ENCODE assay signal across 8 cellular contexts in the genomic region with DNA sequence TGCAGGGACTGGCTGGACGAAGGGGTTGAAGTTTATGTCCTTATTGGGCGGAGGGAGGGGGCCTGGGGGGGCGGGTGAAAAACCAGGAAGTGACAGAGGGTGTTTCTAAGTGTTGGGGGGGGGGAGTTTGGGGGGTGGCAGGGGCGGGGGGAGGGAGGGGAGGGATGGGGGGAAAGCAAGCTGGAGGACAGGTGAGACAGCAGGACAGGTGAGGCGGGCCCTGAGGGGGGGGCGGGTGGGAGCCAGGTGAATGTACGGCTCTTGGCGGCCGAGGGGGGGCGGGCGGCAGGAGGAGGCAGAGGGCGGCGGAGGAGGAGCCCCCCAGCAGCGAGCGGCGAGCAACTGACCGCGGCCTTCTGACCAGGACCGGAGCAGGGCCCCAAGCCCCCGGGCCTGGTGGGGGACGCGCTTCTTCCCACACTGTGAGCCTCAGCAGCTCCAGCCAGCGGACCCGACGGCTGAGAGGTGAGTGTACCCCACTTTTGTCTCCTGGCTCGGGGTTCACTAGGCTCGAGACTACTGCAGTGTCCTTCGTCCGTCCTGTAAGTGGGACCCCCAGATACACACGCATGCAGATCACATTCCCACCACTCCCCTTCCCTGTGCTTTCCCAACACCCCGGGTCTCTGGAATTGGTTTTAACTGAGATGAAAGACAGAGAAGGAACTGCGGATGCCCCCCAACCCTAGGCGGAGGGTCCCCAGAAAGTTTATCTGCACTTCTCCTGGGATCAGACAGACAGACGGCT. TPM values are rescaled to one million over a fixed set of nuclear protein-coding genes. Genes with fewer than 3 reads are reported as not detected.
DNase-seq lines count a peak whose midpoint lies in the region; ATAC-seq and TF ChIP-seq lines count a peak whose summit lies in the region.

TSS of gene ZBTB7B (plus strand) at position 324 of the 748 bp plus-strand sequence. CDS start 11,859 bp downstream, outside the sequence.

- peak within 1 kb of the TSS; percentile 57 for H3K9ac ChIP-seq in endodermal cell (ENCODE audit: extremely low read depth, low read length, poor library complexity, severe bottlenecking)

- H3K27me3 Mint-ChIP-seq in CD4-positive, alpha-beta T cell, result no peaks in the 10 kb centered on the region
- H3K27me3 Mint-ChIP-seq in endodermal cell (ENCODE audit: insufficient read depth) (peaks cover 3% of the 10 kb centered on the region), type B pancreatic cell (no peaks in the 10 kb centered on the region)

- ATAC-seq in CD4-positive, alpha-beta T cell (ENCODE audit: poor library complexity), result no peak
- peak; percentile 4 for ATAC-seq in SK-N-SH treated with all-trans-retinoic acid at 6 μM for 48 hours

- peak within 1 kb of the TSS; percentile 93 for H3K4me3 ChIP-seq in endodermal cell (ENCODE audit: low read length)
- peak within 1 kb of the TSS; percentile 79 for H3K4me3 ChIP-seq in mesodermal cell (ENCODE audit: extremely low read depth, insufficient read depth, low read length, poor library complexity, severe bottlenecking)

- H3K9me3 Mint-ChIP-seq in CD4-positive, alpha-beta T cell, result no peaks in the 10 kb centered on the region
- no peaks in the 10 kb centered on the region for H3K9me3 Mint-ChIP-seq in endodermal cell
- no peaks in the 10 kb centered on the region for H3K9me3 Mint-ChIP-seq in type B pancreatic cell

- peaks cover 15% of the 10 kb centered on the region for H3K36me3 Mint-ChIP-seq in CD4-positive, alpha-beta T cell (ENCODE audit: low read depth)
- H3K36me3 Mint-ChIP-seq in endodermal cell (ENCODE audit: low read depth), result no peaks in the 10 kb centered on the region
- H3K36me3 Mint-ChIP-seq in type B pancreatic cell, result no peaks in the 10 kb centered on the region

- H3K27ac Mint-ChIP-seq in CD4-positive, alpha-beta T cell, result peak within 1 kb of the TSS; percentile 90
- peak within 1 kb of the TSS; percentile 88 for H3K27ac Mint-ChIP-seq in endodermal cell
- peak within 1 kb of the TSS; percentile 98 for H3K27ac Mint-ChIP-seq in type B pancreatic cell

- H3K27me3 ChIP-seq in CD4-positive, alpha-beta T cell (ENCODE audit: control insufficient read depth, insufficient read depth, low read length), result no peaks in the 10 kb centered on the region
- no peaks in the 10 kb centered on the region for H3K27me3 ChIP-seq in endodermal cell (ENCODE audit: control insufficient read depth, insufficient read depth, low read length, poor library complexity, severe bottlenecking)

- H3K4me1 ChIP-seq in endodermal cell (ENCODE audit: control insufficient read depth, insufficient read depth, low read length), result peaks cover 9% of the 10 kb centered on the region
- H3K4me1 ChIP-seq in mesodermal cell (ENCODE audit: control insufficient read depth, insufficient read depth, low read length, poor library complexity, severe bottlenecking), result peaks cover 17% of the 10 kb centered on the region

- peak within 1 kb of the TSS; percentile 99 for H3K4me3 Mint-ChIP-seq in CD4-positive, alpha-beta T cell
- peak within 1 kb of the TSS; percentile 93 for H3K4me3 Mint-ChIP-seq in endodermal cell
- peak within 1 kb of the TSS; percentile 96 for H3K4me3 Mint-ChIP-seq in type B pancreatic cell

- TF ChIP-seq CTCF in CD4-positive, alpha-beta T cell (IDR thresholded peaks at IDR 0.05), result no peak
- no peak for TF ChIP-seq CTCF in endodermal cell (conservative IDR thresholded peaks at IDR 0.05)
- TF ChIP-seq CTCF in type B pancreatic cell (conservative IDR thresholded peaks at IDR 0.05), result no peak

- intact Hi-C loops in CD4-positive, alpha-beta T cell (cut with DNase I, micrococcal nuclease), result loop anchor here in 1 of 2 experiments (1.0 to 5.0 kb wide), 3 partner anchors 19 to 65 kb away; partner anchors contain the start of genes EFNA4 and FLAD1

- H3K9me3 ChIP-seq in CD4-positive, alpha-beta T cell (ENCODE audit: control insufficient read depth, low read length), result no peaks in the 10 kb centered on the region
- H3K9me3 ChIP-seq in endodermal cell (ENCODE audit: control insufficient read depth, low read length) (no peaks in the 10 kb centered on the region), mesodermal cell (ENCODE audit: control insufficient read depth, low read length) (no peaks in the 10 kb centered on the region)

- POLR2A ChIA-PET in CD4-positive, alpha-beta T cell (lab: Charles Lee), result interaction anchor here (1.4 to 10.2 kb wide), 6 partner anchors 10 to 66 kb away, joined by 4 to 189 read pairs (median 22); partner anchors contain the start of genes CKS1B, PBXIP1, PMVK and PYGO2

- CTCF ChIA-PET in CD4-positive, alpha-beta T cell (lab: Charles Lee), result interaction anchor here (1.1 to 13.2 kb wide), 3 partner anchors 10 to 41 kb away, joined by 3 to 159 read pairs (median 4); partner anchors contain the start of gene PYGO2

- no peaks in the 10 kb centered on the region for H3K36me3 ChIP-seq in endodermal cell (ENCODE audit: control insufficient read depth, insufficient read depth, low read length)
- no peaks in the 10 kb centered on the region for H3K36me3 ChIP-seq in mesodermal cell (ENCODE audit: control insufficient read depth, insufficient read depth, low read length)

- WGBS in endodermal cell (ENCODE audit: insufficient coverage in 1 of 2, insufficient read length in 1 of 2), 2 experiments, result 1% methylated on average over 18 to 28 of the region's 34 CpGs
- 1 to 2% methylated on average over 21 to 27 of the region's 34 CpGs for WGBS in mesodermal cell (ENCODE audit: insufficient coverage in 2 of 2), 2 experiments

- peak within 1 kb of the TSS; percentile 96 for H3K27ac ChIP-seq in CD4-positive, alpha-beta T cell (ENCODE audit: low read depth, low read length)
- H3K27ac ChIP-seq in endodermal cell (ENCODE audit: low read depth, low read length) (peak within 1 kb of the TSS; percentile 91), mesodermal cell (ENCODE audit: low read depth, low read length, severe bottlenecking) (peak within 1 kb of the TSS; percentile 89)

- DNase-seq in CD4-positive, alpha-beta T cell, result no peak
- DNase-seq in HCEC 1CT (peak; percentile 23), endodermal cell (peak; percentile 77), type B pancreatic cell (ENCODE audit: extremely low spot score, unreplicated experiment) (no peak)
- DNase-seq in activated CD4-positive, CD25-positive, alpha-beta regulatory T cell (lab: John Stamatoyannopoulos, UW), result no peak
- no peak for DNase-seq in stimulated activated CD8-positive, alpha-beta memory T cell treated with anti-CD3 and anti-CD28 coated beads, Interleukin-4, amount 100 ng/mL, for 48 hours

- H3K4me1 Mint-ChIP-seq in CD4-positive, alpha-beta T cell (ENCODE audit: low read depth), result peaks cover 67% of the 10 kb centered on the region
- H3K4me1 Mint-ChIP-seq in endodermal cell (peaks cover 14% of the 10 kb centered on the region), type B pancreatic cell (ENCODE audit: unreplicated experiment) (peaks cover 28% of the 10 kb centered on the region)

TF ChIP-seq in SK-N-SH treated with all-trans-retinoic acid at 6 μM for 48 hours, 23 proteins besides CTCF, POLR2A, EP300 and RAD21:
- TF ChIP-seq ZC3H10 (CRISPR knock-in tag; IDR thresholded peaks at IDR 0.05), result no peak
- TF ChIP-seq ARNTL (CRISPR knock-in tag; IDR thresholded peaks at IDR 0.05; ENCODE audit: borderline replicate concordance, low read depth), result no peak
- TF ChIP-seq PPARA (CRISPR knock-in tag; IDR thresholded peaks at IDR 0.05; ENCODE audit: borderline replicate concordance), result no peak
- no peak for TF ChIP-seq BACH2 (CRISPR knock-in tag; IDR thresholded peaks at IDR 0.05; ENCODE audit: borderline replicate concordance)
- TF ChIP-seq TCF4 (CRISPR knock-in tag; IDR thresholded peaks at IDR 0.05; ENCODE audit: borderline replicate concordance), result no peak
- TF ChIP-seq, protein P1, sequence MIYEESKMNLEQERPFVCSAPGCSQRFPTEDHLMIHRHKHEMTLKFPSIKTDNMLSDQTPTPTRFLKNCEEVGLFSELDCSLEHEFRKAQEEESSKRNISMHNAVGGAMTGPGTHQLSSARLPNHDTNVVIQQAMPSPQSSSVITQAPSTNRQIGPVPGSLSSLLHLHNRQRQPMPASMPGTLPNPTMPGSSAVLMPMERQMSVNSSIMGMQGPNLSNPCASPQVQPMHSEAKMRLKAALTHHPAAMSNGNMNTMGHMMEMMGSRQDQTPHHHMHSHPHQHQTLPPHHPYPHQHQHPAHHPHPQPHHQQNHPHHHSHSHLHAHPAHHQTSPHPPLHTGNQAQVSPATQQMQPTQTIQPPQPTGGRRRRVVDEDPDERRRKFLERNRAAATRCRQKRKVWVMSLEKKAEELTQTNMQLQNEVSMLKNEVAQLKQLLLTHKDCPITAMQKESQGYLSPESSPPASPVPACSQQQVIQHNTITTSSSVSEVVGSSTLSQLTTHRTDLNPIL (CRISPR knock-in tag; IDR thresholded peaks at IDR 0.05; ENCODE audit: low read depth), result no peak

RNA-seq across cellular contexts. Expression of gene ZBTB7B, which starts in this region (rescaled TPM):
- total RNA-seq in CD4-positive, alpha-beta T cell, result 10 to 100 TPM; 22.8 to 25.1 TPM
- 10 to 100 TPM; 21.2 to 23.3 TPM for total RNA-seq in endodermal cell
- polyA plus RNA-seq in endodermal cell (2013, experiment 1 of 2), result 7.4 TPM
- 7.0 TPM for polyA plus RNA-seq in endodermal cell (2013, experiment 2 of 2)
- 10.8 TPM for polyA plus RNA-seq in mesodermal cell (2013, experiment 1 of 2)
- 10.5 TPM for polyA plus RNA-seq in mesodermal cell (2013, experiment 2 of 2)
- total RNA-seq in type B pancreatic cell (ENCODE audit: low replicate concordance), result 38.1 and 75.9 TPM in 2 replicates

Comparison
In these comparisons a context has a peak if more than half of its experiments do, and no peak if none do; other contexts are left out.
1. DNase-seq: peak in HCEC 1CT (single experiment) and endodermal cell (single experiment); none in CD4-positive, alpha-beta T cell (0 of 10), type B pancreatic cell (single experiment), activated CD4-positive, CD25-positive, alpha-beta regulatory T cell (0 of 4) and stimulated activated CD8-positive, alpha-beta memory T cell treated with anti-CD3 and anti-CD28 coated beads, Interleukin-4, amount 100 ng/mL, for 48 hours (single experiment).
2. Peak in every context shown above with its lines, with median percentiles within 50 percentile points of each other: H3K27ac ChIP-seq, H3K27ac Mint-ChIP-seq and H3K4me3 Mint-ChIP-seq.